ENCODE assay signal across 8 cellular contexts in genomic region chr15:62758126-62758951, GRCh38.
A peak's percentile ranks its signal among the peaks of the same experiment; 100 is the strongest.
DNase-seq lines count a peak whose midpoint lies in the region; ATAC-seq and TF ChIP-seq lines count a peak whose summit lies in the region.

No MANE protein-coding gene starts in this region.

- peaks cover 57% of the 10 kb centered on the region for H3K4me1 Mint-ChIP-seq in progenitor cell of endocrine pancreas (ENCODE audit: low read depth)

- no peaks in the 10 kb centered on the region for H3K9me3 Mint-ChIP-seq in progenitor cell of endocrine pancreas (ENCODE audit: low read depth)

- no peaks in the 10 kb centered on the region for H3K27me3 Mint-ChIP-seq in progenitor cell of endocrine pancreas

- no peaks in the 10 kb centered on the region for H3K36me3 ChIP-seq in cardiac muscle cell

- no peaks in the 10 kb centered on the region for H3K9me3 ChIP-seq in cardiac muscle cell (ENCODE audit: low read depth)

- peaks cover 5% of the 10 kb centered on the region for H3K36me3 Mint-ChIP-seq in progenitor cell of endocrine pancreas (ENCODE audit: insufficient read depth)

- peaks cover 16% of the 10 kb centered on the region for H3K4me1 ChIP-seq in cardiac muscle cell (ENCODE audit: low read depth)

- no peak overlapping the region for H3K27ac ChIP-seq in cardiac muscle cell

- no peak for TF ChIP-seq CTCF in WI38 (IDR thresholded peaks at IDR 0.05; ENCODE audit: low read depth, low read length)
- no peak for TF ChIP-seq CTCF in cardiac muscle cell (IDR thresholded peaks at IDR 0.05; ENCODE audit: low read depth, low read length)
- TF ChIP-seq CTCF in progenitor cell of endocrine pancreas (IDR thresholded peaks at IDR 0.05; ENCODE audit: unreplicated experiment), result no peak

- H3K27ac Mint-ChIP-seq in progenitor cell of endocrine pancreas, result peak overlapping the region; percentile 85

- no peak for ATAC-seq in HG02973 (IDR thresholded peaks at IDR 0.05; ENCODE audit: unreplicated experiment)

- no peak overlapping the region for H3K4me3 Mint-ChIP-seq in progenitor cell of endocrine pancreas (ENCODE audit: low read depth)

- DNase-seq in Daoy (ENCODE audit: low read depth) (peak; percentile 84), cardiac muscle cell (ENCODE audit: low read depth in 1 of 2, low spot score in 1 of 2) (peak; percentile 29 to 93), progenitor cell of endocrine pancreas (ENCODE audit: low spot score, unreplicated experiment) (no peak), GF-D8 (lab: John Stamatoyannopoulos, UW) (no peak), ureter (ENCODE audit: low spot score) (no peak), SKM-1 treated with dmso at 0.1 percent for 144 hours (lab: John Stamatoyannopoulos, UW; ENCODE audit: unreplicated experiment) (no peak)

- H3K4me3 ChIP-seq in WI38 (ENCODE audit: low read depth, low read length) (peak overlapping the region; percentile 14; the same call in 1 of the 2 replicates), cardiac muscle cell (no peak overlapping the region)

- no peaks in the 10 kb centered on the region for H3K27me3 ChIP-seq in cardiac muscle cell

Comparison
In these comparisons a context has a peak if more than half of its experiments do, and no peak if none do; other contexts are left out.
1. DNase-seq: peak in Daoy (single experiment) and cardiac muscle cell (2 of 2); none in progenitor cell of endocrine pancreas (single experiment), GF-D8 (single experiment), ureter (single experiment) and SKM-1 treated with dmso at 0.1 percent for 144 hours (single experiment).